ENCODE assay signal across 1 cellular context in the genomic region with DNA sequence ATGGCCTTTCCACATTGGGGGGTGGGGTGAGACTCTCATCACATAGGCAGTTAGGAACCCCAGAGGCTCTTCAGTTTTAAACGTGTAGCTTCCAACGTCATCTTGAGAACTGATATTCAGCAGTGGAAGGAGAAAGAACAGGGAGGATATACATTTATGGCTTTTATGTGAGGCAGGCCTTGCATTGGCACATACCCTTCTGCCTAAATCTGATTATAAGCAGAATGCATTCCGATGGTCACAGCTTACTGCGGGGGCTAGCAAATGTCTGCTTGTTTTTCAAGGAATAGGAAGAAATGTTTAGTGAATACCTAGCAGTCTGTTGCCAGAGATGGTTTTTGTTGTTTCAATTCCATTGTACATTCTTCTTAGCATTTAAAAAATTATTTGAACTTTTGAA.
TF ChIP-seq lines count a peak whose summit lies in the region.

No MANE protein-coding gene starts in this region.

TF ChIP-seq in WTC11, 78 proteins besides CTCF, POLR2A, EP300 and RAD21 (continued from another document):
- TF ChIP-seq, protein P1, sequence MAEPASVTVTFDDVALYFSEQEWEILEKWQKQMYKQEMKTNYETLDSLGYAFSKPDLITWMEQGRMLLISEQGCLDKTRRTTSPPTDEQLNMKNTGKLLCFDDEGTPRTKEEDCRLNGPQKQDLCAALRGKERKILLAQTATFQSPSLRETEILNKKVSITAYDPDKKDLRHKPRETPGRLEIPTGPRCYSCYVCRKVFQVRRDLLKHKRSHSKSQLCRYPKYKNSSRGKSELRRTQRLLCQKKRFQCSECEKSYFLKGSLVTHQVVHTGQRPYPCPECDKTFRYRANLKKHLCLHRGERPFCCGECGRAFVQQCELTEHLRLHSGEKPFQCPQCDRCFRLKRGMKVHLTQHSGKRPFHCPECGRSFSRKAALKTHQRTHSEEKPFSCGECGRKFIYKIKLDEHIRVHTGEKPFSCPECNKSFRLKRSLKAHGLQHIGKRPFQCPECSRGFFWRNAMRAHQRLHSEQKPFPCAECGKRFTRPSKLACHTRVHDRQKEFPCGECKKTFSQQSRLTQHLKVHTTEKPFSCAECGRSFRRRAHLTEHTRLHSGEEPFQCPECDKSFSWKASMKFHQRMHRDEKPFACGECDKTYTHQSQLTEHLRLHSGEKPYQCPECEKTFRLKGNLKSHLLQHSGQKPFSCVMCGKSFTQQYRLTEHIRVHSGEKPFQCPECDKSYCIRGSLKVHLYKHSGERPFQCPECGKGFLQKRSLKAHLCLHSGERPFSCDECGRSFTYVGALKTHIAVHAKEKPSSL (CRISPR knock-in tag; conservative IDR thresholded peaks at IDR 0.05), result no peak
- TF ChIP-seq SP1 (CRISPR knock-in tag; conservative IDR thresholded peaks at IDR 0.05) (no peak), GRHL2 (CRISPR knock-in tag; IDR thresholded peaks at IDR 0.05; ENCODE audit: insufficient replicate concordance, severe bottlenecking) (no peak), IRF2 (CRISPR knock-in tag; IDR thresholded peaks at IDR 0.05; ENCODE audit: borderline replicate concordance, low read depth) (no peak), CREM (CRISPR knock-in tag; IDR thresholded peaks at IDR 0.05) (no peak), ELF4 (CRISPR knock-in tag; IDR thresholded peaks at IDR 0.05; ENCODE audit: low read depth) (no peak), ZNF416 (CRISPR knock-in tag; IDR thresholded peaks at IDR 0.05) (no peak), ZNF396 (CRISPR knock-in tag; IDR thresholded peaks at IDR 0.05; ENCODE audit: borderline replicate concordance) (no peak)
- TF ChIP-seq, protein P2, sequence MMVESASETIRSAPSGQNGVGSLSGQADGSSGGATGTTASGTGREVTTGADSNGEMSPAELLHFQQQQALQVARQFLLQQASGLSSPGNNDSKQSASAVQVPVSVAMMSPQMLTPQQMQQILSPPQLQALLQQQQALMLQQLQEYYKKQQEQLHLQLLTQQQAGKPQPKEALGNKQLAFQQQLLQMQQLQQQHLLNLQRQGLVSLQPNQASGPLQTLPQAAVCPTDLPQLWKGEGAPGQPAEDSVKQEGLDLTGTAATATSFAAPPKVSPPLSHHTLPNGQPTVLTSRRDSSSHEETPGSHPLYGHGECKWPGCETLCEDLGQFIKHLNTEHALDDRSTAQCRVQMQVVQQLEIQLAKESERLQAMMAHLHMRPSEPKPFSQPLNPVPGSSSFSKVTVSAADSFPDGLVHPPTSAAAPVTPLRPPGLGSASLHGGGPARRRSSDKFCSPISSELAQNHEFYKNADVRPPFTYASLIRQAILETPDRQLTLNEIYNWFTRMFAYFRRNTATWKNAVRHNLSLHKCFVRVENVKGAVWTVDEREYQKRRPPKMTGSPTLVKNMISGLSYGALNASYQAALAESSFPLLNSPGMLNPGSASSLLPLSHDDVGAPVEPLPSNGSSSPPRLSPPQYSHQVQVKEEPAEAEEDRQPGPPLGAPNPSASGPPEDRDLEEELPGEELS (CRISPR knock-in tag; IDR thresholded peaks at IDR 0.05), result no peak
- TF ChIP-seq, protein P3, sequence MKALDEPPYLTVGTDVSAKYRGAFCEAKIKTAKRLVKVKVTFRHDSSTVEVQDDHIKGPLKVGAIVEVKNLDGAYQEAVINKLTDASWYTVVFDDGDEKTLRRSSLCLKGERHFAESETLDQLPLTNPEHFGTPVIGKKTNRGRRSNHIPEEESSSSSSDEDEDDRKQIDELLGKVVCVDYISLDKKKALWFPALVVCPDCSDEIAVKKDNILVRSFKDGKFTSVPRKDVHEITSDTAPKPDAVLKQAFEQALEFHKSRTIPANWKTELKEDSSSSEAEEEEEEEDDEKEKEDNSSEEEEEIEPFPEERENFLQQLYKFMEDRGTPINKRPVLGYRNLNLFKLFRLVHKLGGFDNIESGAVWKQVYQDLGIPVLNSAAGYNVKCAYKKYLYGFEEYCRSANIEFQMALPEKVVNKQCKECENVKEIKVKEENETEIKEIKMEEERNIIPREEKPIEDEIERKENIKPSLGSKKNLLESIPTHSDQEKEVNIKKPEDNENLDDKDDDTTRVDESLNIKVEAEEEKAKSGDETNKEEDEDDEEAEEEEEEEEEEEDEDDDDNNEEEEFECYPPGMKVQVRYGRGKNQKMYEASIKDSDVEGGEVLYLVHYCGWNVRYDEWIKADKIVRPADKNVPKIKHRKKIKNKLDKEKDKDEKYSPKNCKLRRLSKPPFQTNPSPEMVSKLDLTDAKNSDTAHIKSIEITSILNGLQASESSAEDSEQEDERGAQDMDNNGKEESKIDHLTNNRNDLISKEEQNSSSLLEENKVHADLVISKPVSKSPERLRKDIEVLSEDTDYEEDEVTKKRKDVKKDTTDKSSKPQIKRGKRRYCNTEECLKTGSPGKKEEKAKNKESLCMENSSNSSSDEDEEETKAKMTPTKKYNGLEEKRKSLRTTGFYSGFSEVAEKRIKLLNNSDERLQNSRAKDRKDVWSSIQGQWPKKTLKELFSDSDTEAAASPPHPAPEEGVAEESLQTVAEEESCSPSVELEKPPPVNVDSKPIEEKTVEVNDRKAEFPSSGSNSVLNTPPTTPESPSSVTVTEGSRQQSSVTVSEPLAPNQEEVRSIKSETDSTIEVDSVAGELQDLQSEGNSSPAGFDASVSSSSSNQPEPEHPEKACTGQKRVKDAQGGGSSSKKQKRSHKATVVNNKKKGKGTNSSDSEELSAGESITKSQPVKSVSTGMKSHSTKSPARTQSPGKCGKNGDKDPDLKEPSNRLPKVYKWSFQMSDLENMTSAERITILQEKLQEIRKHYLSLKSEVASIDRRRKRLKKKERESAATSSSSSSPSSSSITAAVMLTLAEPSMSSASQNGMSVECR (CRISPR knock-in tag; IDR thresholded peaks at IDR 0.05; ENCODE audit: borderline replicate concordance), result no peak
- TF ChIP-seq, protein P4, sequence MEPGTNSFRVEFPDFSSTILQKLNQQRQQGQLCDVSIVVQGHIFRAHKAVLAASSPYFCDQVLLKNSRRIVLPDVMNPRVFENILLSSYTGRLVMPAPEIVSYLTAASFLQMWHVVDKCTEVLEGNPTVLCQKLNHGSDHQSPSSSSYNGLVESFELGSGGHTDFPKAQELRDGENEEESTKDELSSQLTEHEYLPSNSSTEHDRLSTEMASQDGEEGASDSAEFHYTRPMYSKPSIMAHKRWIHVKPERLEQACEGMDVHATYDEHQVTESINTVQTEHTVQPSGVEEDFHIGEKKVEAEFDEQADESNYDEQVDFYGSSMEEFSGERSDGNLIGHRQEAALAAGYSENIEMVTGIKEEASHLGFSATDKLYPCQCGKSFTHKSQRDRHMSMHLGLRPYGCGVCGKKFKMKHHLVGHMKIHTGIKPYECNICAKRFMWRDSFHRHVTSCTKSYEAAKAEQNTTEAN (CRISPR knock-in tag; IDR thresholded peaks at IDR 0.05), result no peak
